ENCODE assay signal across 1 cellular context in the genomic region with DNA sequence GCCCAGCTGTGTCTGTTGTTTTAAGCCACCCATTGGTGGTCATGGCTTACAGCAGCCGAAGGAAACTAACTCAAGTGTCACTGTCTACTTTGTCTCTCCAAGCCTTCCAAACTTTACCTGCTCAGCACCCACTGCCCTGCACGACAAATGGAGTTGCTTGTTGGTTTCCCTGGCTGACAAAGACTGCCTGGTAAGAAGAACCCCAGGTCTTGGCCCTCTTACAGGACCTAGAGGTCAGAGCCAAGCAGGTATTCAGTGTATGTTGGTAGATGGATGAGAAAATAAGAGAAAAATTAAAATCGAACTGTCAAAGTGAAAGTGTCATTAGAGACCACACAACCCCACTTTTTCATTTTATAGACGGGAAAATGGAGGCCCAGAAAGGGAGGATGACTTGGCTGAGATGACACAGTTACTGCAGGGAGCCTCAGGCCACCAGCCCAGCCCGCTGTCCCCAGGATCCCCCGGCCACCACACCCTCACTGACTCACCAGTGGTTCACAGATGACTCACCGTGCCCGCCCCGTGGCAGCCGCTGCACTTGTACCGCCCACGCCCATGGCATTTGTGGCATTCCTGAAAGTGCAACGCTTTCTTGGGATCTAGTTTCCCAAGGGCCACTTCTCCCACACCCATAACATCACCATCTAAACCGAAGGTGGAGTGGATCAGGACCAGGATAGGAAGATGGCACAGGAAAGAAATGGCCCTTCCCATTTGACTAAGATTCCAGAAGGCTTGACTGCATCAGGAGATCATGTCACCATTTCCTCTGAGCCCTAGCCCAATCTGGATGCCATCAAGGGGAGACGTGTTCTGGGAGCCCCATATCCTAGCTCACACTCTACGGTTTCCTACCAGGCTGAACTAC.
TF ChIP-seq lines count a peak whose summit lies in the region.

No MANE protein-coding gene starts in this region.

TF ChIP-seq in K562, 482 proteins besides CTCF, POLR2A, EP300 and RAD21 (continued from another document and continues in another):
- TF ChIP-seq, protein P1, sequence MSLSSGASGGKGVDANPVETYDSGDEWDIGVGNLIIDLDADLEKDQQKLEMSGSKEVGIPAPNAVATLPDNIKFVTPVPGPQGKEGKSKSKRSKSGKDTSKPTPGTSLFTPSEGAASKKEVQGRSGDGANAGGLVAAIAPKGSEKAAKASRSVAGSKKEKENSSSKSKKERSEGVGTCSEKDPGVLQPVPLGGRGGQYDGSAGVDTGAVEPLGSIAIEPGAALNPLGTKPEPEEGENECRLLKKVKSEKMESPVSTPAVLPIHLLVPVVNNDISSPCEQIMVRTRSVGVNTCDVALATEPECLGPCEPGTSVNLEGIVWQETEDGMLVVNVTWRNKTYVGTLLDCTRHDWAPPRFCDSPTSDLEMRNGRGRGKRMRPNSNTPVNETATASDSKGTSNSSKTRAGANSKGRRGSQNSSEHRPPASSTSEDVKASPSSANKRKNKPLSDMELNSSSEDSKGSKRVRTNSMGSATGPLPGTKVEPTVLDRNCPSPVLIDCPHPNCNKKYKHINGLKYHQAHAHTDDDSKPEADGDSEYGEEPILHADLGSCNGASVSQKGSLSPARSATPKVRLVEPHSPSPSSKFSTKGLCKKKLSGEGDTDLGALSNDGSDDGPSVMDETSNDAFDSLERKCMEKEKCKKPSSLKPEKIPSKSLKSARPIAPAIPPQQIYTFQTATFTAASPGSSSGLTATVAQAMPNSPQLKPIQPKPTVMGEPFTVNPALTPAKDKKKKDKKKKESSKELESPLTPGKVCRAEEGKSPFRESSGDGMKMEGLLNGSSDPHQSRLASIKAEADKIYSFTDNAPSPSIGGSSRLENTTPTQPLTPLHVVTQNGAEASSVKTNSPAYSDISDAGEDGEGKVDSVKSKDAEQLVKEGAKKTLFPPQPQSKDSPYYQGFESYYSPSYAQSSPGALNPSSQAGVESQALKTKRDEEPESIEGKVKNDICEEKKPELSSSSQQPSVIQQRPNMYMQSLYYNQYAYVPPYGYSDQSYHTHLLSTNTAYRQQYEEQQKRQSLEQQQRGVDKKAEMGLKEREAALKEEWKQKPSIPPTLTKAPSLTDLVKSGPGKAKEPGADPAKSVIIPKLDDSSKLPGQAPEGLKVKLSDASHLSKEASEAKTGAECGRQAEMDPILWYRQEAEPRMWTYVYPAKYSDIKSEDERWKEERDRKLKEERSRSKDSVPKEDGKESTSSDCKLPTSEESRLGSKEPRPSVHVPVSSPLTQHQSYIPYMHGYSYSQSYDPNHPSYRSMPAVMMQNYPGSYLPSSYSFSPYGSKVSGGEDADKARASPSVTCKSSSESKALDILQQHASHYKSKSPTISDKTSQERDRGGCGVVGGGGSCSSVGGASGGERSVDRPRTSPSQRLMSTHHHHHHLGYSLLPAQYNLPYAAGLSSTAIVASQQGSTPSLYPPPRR (CRISPR knock-in tag; IDR thresholded peaks at IDR 0.05; ENCODE audit: borderline replicate concordance), result 0 out of 2 replicates have a peak, but pooled peaks have one; percentile 24
- TF ChIP-seq, protein P2, sequence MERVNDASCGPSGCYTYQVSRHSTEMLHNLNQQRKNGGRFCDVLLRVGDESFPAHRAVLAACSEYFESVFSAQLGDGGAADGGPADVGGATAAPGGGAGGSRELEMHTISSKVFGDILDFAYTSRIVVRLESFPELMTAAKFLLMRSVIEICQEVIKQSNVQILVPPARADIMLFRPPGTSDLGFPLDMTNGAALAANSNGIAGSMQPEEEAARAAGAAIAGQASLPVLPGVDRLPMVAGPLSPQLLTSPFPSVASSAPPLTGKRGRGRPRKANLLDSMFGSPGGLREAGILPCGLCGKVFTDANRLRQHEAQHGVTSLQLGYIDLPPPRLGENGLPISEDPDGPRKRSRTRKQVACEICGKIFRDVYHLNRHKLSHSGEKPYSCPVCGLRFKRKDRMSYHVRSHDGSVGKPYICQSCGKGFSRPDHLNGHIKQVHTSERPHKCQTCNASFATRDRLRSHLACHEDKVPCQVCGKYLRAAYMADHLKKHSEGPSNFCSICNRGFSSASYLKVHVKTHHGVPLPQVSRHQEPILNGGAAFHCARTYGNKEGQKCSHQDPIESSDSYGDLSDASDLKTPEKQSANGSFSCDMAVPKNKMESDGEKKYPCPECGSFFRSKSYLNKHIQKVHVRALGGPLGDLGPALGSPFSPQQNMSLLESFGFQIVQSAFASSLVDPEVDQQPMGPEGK (CRISPR knock-in tag; IDR thresholded peaks at IDR 0.05; ENCODE audit: borderline replicate concordance), result no peak
- no peak for TF ChIP-seq ZNF778 (CRISPR knock-in tag; IDR thresholded peaks at IDR 0.05)
- TF ChIP-seq ZNF3 (CRISPR knock-in tag; IDR thresholded peaks at IDR 0.05), result no peak
- TF ChIP-seq, protein P3, sequence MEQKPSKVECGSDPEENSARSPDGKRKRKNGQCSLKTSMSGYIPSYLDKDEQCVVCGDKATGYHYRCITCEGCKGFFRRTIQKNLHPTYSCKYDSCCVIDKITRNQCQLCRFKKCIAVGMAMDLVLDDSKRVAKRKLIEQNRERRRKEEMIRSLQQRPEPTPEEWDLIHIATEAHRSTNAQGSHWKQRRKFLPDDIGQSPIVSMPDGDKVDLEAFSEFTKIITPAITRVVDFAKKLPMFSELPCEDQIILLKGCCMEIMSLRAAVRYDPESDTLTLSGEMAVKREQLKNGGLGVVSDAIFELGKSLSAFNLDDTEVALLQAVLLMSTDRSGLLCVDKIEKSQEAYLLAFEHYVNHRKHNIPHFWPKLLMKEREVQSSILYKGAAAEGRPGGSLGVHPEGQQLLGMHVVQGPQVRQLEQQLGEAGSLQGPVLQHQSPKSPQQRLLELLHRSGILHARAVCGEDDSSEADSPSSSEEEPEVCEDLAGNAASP (IDR thresholded peaks at IDR 0.05), result peak; percentile 90
- TF ChIP-seq NBN (IDR thresholded peaks at IDR 0.05; ENCODE audit: low read depth), result no peak
- TF ChIP-seq ZNF311 (CRISPR knock-in tag; IDR thresholded peaks at IDR 0.05), result no peak
- TF ChIP-seq RUNX1 (IDR thresholded peaks at IDR 0.05; ENCODE audit: low read depth), result peak; percentile 73; the same call in 1 of the 2 replicates
- TF ChIP-seq MCM7 (IDR thresholded peaks at IDR 0.05), result no peak
- peak; percentile 86; the same call in 1 of the 2 replicates for TF ChIP-seq NFRKB (IDR thresholded peaks at IDR 0.05; ENCODE audit: low read depth)
- TF ChIP-seq E2F3 (CRISPR knock-in tag; IDR thresholded peaks at IDR 0.05), result no peak
- TF ChIP-seq, protein P4, sequence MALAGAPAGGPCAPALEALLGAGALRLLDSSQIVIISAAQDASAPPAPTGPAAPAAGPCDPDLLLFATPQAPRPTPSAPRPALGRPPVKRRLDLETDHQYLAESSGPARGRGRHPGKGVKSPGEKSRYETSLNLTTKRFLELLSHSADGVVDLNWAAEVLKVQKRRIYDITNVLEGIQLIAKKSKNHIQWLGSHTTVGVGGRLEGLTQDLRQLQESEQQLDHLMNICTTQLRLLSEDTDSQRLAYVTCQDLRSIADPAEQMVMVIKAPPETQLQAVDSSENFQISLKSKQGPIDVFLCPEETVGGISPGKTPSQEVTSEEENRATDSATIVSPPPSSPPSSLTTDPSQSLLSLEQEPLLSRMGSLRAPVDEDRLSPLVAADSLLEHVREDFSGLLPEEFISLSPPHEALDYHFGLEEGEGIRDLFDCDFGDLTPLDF (CRISPR knock-in tag; IDR thresholded peaks at IDR 0.05), result no peak
- no peak for TF ChIP-seq SMAD3 (CRISPR knock-in tag; conservative IDR thresholded peaks at IDR 0.05)
- peak; percentile 25; the same call in 1 of the 2 replicates for TF ChIP-seq ELF4 (CRISPR knock-in tag; IDR thresholded peaks at IDR 0.05)
- TF ChIP-seq SOX6 (IDR thresholded peaks at IDR 0.05), result 0 out of 2 replicates have a peak, but pooled peaks have one; percentile 17
- 0 out of 2 replicates have a peak, but pooled peaks have one; percentile 49 for TF ChIP-seq ZC3H11A (IDR thresholded peaks at IDR 0.05; ENCODE audit: low read depth, low read length)
- TF ChIP-seq, protein P5, sequence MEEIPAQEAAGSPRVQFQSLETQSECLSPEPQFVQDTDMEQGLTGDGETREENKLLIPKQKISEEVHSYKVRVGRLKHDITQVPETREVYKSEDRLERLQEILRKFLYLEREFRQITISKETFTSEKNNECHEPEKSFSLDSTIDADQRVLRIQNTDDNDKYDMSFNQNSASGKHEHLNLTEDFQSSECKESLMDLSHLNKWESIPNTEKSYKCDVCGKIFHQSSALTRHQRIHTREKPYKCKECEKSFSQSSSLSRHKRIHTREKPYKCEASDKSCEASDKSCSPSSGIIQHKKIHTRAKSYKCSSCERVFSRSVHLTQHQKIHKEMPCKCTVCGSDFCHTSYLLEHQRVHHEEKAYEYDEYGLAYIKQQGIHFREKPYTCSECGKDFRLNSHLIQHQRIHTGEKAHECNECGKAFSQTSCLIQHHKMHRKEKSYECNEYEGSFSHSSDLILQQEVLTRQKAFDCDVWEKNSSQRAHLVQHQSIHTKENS (CRISPR knock-in tag; IDR thresholded peaks at IDR 0.05), result no peak
- TF ChIP-seq, protein P6, sequence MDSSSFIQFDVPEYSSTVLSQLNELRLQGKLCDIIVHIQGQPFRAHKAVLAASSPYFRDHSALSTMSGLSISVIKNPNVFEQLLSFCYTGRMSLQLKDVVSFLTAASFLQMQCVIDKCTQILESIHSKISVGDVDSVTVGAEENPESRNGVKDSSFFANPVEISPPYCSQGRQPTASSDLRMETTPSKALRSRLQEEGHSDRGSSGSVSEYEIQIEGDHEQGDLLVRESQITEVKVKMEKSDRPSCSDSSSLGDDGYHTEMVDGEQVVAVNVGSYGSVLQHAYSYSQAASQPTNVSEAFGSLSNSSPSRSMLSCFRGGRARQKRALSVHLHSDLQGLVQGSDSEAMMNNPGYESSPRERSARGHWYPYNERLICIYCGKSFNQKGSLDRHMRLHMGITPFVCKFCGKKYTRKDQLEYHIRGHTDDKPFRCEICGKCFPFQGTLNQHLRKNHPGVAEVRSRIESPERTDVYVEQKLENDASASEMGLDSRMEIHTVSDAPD (CRISPR knock-in tag; IDR thresholded peaks at IDR 0.05), result no peak
- TF ChIP-seq, protein P7, sequence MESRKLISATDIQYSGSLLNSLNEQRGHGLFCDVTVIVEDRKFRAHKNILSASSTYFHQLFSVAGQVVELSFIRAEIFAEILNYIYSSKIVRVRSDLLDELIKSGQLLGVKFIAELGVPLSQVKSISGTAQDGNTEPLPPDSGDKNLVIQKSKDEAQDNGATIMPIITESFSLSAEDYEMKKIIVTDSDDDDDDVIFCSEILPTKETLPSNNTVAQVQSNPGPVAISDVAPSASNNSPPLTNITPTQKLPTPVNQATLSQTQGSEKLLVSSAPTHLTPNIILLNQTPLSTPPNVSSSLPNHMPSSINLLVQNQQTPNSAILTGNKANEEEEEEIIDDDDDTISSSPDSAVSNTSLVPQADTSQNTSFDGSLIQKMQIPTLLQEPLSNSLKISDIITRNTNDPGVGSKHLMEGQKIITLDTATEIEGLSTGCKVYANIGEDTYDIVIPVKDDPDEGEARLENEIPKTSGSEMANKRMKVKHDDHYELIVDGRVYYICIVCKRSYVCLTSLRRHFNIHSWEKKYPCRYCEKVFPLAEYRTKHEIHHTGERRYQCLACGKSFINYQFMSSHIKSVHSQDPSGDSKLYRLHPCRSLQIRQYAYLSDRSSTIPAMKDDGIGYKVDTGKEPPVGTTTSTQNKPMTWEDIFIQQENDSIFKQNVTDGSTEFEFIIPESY (CRISPR knock-in tag; IDR thresholded peaks at IDR 0.05), result no peak
- TF ChIP-seq ZNF507 (tag; conservative IDR thresholded peaks at IDR 0.05), result no peak
- TF ChIP-seq KAT7 (CRISPR knock-in tag; IDR thresholded peaks at IDR 0.05; ENCODE audit: borderline replicate concordance), result no peak
- 0 out of 2 replicates have a peak, but pooled peaks have one; percentile 30 for TF ChIP-seq IFI16 (CRISPR knock-in tag; IDR thresholded peaks at IDR 0.05)
- TF ChIP-seq RNF2 (IDR thresholded peaks at IDR 0.05), result peak; percentile 44; the same call in 1 of the 2 replicates
- TF ChIP-seq, protein P8, sequence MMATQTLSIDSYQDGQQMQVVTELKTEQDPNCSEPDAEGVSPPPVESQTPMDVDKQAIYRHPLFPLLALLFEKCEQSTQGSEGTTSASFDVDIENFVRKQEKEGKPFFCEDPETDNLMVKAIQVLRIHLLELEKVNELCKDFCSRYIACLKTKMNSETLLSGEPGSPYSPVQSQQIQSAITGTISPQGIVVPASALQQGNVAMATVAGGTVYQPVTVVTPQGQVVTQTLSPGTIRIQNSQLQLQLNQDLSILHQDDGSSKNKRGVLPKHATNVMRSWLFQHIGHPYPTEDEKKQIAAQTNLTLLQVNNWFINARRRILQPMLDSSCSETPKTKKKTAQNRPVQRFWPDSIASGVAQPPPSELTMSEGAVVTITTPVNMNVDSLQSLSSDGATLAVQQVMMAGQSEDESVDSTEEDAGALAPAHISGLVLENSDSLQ (IDR thresholded peaks at IDR 0.05), result no peak
- no peak for TF ChIP-seq STAT5B (CRISPR knock-in tag; IDR thresholded peaks at IDR 0.05)
- TF ChIP-seq HDAC6 (IDR thresholded peaks at IDR 0.05; ENCODE audit: low read depth, low read length), result no peak
- TF ChIP-seq MCM2 (IDR thresholded peaks at IDR 0.05; ENCODE audit: low read depth), result no peak
- peak; percentile 100 for TF ChIP-seq JUND (IDR thresholded peaks at IDR 0.05; ENCODE audit: borderline replicate concordance, low read depth, low read length)
- peak; percentile 100 for TF ChIP-seq JUND (tag; IDR thresholded peaks at IDR 0.05; ENCODE audit: borderline replicate concordance, low read depth, low read length)
- TF ChIP-seq, protein P9, sequence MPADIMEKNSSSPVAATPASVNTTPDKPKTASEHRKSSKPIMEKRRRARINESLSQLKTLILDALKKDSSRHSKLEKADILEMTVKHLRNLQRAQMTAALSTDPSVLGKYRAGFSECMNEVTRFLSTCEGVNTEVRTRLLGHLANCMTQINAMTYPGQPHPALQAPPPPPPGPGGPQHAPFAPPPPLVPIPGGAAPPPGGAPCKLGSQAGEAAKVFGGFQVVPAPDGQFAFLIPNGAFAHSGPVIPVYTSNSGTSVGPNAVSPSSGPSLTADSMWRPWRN (IDR thresholded peaks at IDR 0.05; ENCODE audit: low read depth), result 0 out of 2 replicates have a peak, but pooled peaks have one; percentile 21
- TF ChIP-seq PHF21A (IDR thresholded peaks at IDR 0.05; ENCODE audit: borderline replicate concordance, low read depth), result no peak
- TF ChIP-seq GTF2F1 (IDR thresholded peaks at IDR 0.05; ENCODE audit: low read depth, low read length), result no peak
- 0 out of 2 replicates have a peak, but pooled peaks have one; percentile 23 for TF ChIP-seq RBFOX2 (IDR thresholded peaks at IDR 0.05; ENCODE audit: low read depth, low read length)
- TF ChIP-seq EGR1 (conservative IDR thresholded peaks at IDR 0.05), result peak; percentile 97
- TF ChIP-seq, protein P10, sequence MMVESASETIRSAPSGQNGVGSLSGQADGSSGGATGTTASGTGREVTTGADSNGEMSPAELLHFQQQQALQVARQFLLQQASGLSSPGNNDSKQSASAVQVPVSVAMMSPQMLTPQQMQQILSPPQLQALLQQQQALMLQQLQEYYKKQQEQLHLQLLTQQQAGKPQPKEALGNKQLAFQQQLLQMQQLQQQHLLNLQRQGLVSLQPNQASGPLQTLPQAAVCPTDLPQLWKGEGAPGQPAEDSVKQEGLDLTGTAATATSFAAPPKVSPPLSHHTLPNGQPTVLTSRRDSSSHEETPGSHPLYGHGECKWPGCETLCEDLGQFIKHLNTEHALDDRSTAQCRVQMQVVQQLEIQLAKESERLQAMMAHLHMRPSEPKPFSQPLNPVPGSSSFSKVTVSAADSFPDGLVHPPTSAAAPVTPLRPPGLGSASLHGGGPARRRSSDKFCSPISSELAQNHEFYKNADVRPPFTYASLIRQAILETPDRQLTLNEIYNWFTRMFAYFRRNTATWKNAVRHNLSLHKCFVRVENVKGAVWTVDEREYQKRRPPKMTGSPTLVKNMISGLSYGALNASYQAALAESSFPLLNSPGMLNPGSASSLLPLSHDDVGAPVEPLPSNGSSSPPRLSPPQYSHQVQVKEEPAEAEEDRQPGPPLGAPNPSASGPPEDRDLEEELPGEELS (CRISPR knock-in tag; IDR thresholded peaks at IDR 0.05; ENCODE audit: borderline replicate concordance), result no peak
- no peak for TF ChIP-seq RHOXF2B (CRISPR knock-in tag; conservative IDR thresholded peaks at IDR 0.05)
